8 cellular contexts compared by ENCODE assay signal in genomic region chr16:15899538-15900100, GRCh38. TPM values are rescaled to one million over a fixed set of nuclear protein-coding genes. Genes with fewer than 3 reads are reported as not detected.
A peak's percentile ranks its signal among the peaks of the same experiment; 100 is the strongest.
DNase-seq lines count a peak whose midpoint lies in the region; ATAC-seq and TF ChIP-seq lines count a peak whose summit lies in the region.

No MANE protein-coding gene starts in this region.

- peak; percentile 39 for DNase-seq in activated naive CD4-positive, alpha-beta T cell treated with Interleukin-2 at 50 U/mL for 16 hours
- no peak for DNase-seq in activated naive CD4-positive, alpha-beta T cell treated with anti-CD3 and anti-CD28 coated beads, Interleukin-2, amount 50 U/mL, for 16 hours
- no peak for DNase-seq in WTC11 (ENCODE audit: low spot score)
- DNase-seq in iris pigment epithelial cell (ENCODE audit: low read depth) = peak; percentile 88
- no peak for DNase-seq in naive thymus-derived CD8-positive, alpha-beta T cell
- no peak for DNase-seq in NAMALWA (ENCODE audit: low spot score)

- POLR2A ChIA-PET in WTC11 (lab: Charles Lee) = no interaction called here
- POLR2A ChIA-PET in naive thymus-derived CD8-positive, alpha-beta T cell (lab: Charles Lee) = interaction anchor here (0.8 kb wide), 1 partner anchor 11 kb away, joined by 3 read pairs; the partner anchor contains the start of gene CEP20

- H3K4me3 Mint-ChIP-seq in WTC11 = no peak overlapping the region
- no peak overlapping the region for H3K4me3 Mint-ChIP-seq in naive thymus-derived CD8-positive, alpha-beta T cell

- no peaks in the 10 kb centered on the region for H3K36me3 Mint-ChIP-seq in WTC11
- H3K36me3 Mint-ChIP-seq in naive thymus-derived CD8-positive, alpha-beta T cell = no peaks in the 10 kb centered on the region

- TF ChIP-seq CTCF in WTC11 (IDR thresholded peaks at IDR 0.05) = no peak

- peaks cover 15% of the 10 kb centered on the region for H3K4me1 Mint-ChIP-seq in WTC11
- H3K4me1 Mint-ChIP-seq in naive thymus-derived CD8-positive, alpha-beta T cell = peaks cover 0 to 2% (median 0%) of the 10 kb centered on the region in 4 donors

- H3K9me3 Mint-ChIP-seq in WTC11 = peaks cover 2% of the 10 kb centered on the region
- no peaks in the 10 kb centered on the region for H3K9me3 Mint-ChIP-seq in naive thymus-derived CD8-positive, alpha-beta T cell

- no peaks in the 10 kb centered on the region; the same call in 1 of the 2 replicates for H3K27me3 Mint-ChIP-seq in WTC11 (ENCODE audit: low read depth)
- H3K27me3 Mint-ChIP-seq in naive thymus-derived CD8-positive, alpha-beta T cell = no peaks in the 10 kb centered on the region

- peak; percentile 72 for ATAC-seq in HG03432 (IDR thresholded peaks at IDR 0.05; ENCODE audit: unreplicated experiment)
- no peak; the same call in 1 of the 2 replicates for ATAC-seq in WTC11
- ATAC-seq in naive thymus-derived CD8-positive, alpha-beta T cell = no peak
- ATAC-seq in HG02970 (IDR thresholded peaks at IDR 0.05; ENCODE audit: low FRiP score, unreplicated experiment) = no peak

- no peak overlapping the region for H3K27ac Mint-ChIP-seq in WTC11
- no peak overlapping the region for H3K27ac Mint-ChIP-seq in naive thymus-derived CD8-positive, alpha-beta T cell

- CTCF ChIA-PET in WTC11 (lab: Charles Lee) = interaction anchor here (0.7 to 0.9 kb wide), 2 partner anchors 11 to 78 kb away, joined by 3 read pairs; partner anchors contain the start of gene CEP20

TF ChIP-seq in WTC11, 78 proteins besides CTCF, POLR2A, EP300 and RAD21:
- TF ChIP-seq MAX (CRISPR knock-in tag; IDR thresholded peaks at IDR 0.05) (no peak), GABPB1 (CRISPR knock-in tag; IDR thresholded peaks at IDR 0.05) (peak; percentile 33; the same call in 1 of the 2 replicates)

RNA-seq across cellular contexts. Expression of gene CEP20, which starts 11.2 kb away (rescaled TPM):
- total RNA-seq in WTC11 (2021) = 35.7 to 39.5 TPM (median 39.1 TPM) in 3 replicates
- 10 to 100 TPM; 26.0 to 26.8 TPM for total RNA-seq in naive thymus-derived CD8-positive, alpha-beta T cell
- polyA plus RNA-seq in naive thymus-derived CD8-positive, alpha-beta T cell = 10 to 100 TPM; 26.5 to 32.9 (median 27.9) TPM

RNA-seq across cellular contexts. Expression of gene MYH11, which starts 42.8 kb away (rescaled TPM):
- 0.69 to 0.74 TPM (median 0.69 TPM) in 3 replicates for total RNA-seq in WTC11 (2021)
- not detected for total RNA-seq in naive thymus-derived CD8-positive, alpha-beta T cell
- under 1 TPM in 2 of 3 donors, not detected in 1; 0.20 to 0.59 TPM for polyA plus RNA-seq in naive thymus-derived CD8-positive, alpha-beta T cell

RNA-seq across cellular contexts. Expression of gene ABCC1, which starts 49.8 kb away (rescaled TPM):
- 61.9 to 64.9 TPM (median 63.9 TPM) in 3 replicates for total RNA-seq in WTC11 (2021)
- total RNA-seq in naive thymus-derived CD8-positive, alpha-beta T cell = 10 to 100 TPM; 66.7 to 68.6 TPM
- polyA plus RNA-seq in naive thymus-derived CD8-positive, alpha-beta T cell = 1 to 10 TPM; 3.7 to 9.0 (median 4.3) TPM

Comparison
In these comparisons a context has a peak if more than half of its experiments do, and no peak if none do; other contexts are left out.
1. DNase-seq: peak in activated naive CD4-positive, alpha-beta T cell treated with Interleukin-2 at 50 U/mL for 16 hours (single experiment) and iris pigment epithelial cell (single experiment); none in activated naive CD4-positive, alpha-beta T cell treated with anti-CD3 and anti-CD28 coated beads, Interleukin-2, amount 50 U/mL, for 16 hours (single experiment), WTC11 (single experiment), naive thymus-derived CD8-positive, alpha-beta T cell (0 of 10) and NAMALWA (single experiment).